1 cellular context compared by ENCODE assay signal in genomic region chr7:99677646-99678045, GRCh38.
TF ChIP-seq lines count a peak whose summit lies in the region.

No MANE protein-coding gene starts in this region.

TF ChIP-seq in HepG2, 621 proteins besides CTCF, POLR2A, EP300 and RAD21 (continued from another document and continues in another):
- TF ChIP-seq, protein P1, sequence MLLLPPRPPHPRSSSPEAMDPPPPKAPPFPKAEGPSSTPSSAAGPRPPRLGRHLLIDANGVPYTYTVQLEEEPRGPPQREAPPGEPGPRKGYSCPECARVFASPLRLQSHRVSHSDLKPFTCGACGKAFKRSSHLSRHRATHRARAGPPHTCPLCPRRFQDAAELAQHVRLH (CRISPR knock-in tag; IDR thresholded peaks at IDR 0.05; ENCODE audit: borderline replicate concordance, low read depth) = 0 out of 2 replicates have a peak, but pooled peaks have one; percentile 25
- TF ChIP-seq HDAC1 (CRISPR knock-in tag; IDR thresholded peaks at IDR 0.05) (peak; percentile 98), ZSCAN12 (CRISPR knock-in tag; IDR thresholded peaks at IDR 0.05) (peak; percentile 58; the same call in 1 of the 2 replicates), SP4 (CRISPR knock-in tag; IDR thresholded peaks at IDR 0.05) (no peak), ZNF292 (CRISPR knock-in tag; IDR thresholded peaks at IDR 0.05; ENCODE audit: borderline replicate concordance, low read depth) (peak; percentile 80; the same call in 1 of the 2 replicates), ZSCAN9 (CRISPR knock-in tag; IDR thresholded peaks at IDR 0.05; ENCODE audit: borderline replicate concordance) (0 out of 2 replicates have a peak, but pooled peaks have one; percentile 43), ZNF552 (CRISPR knock-in tag; IDR thresholded peaks at IDR 0.05; ENCODE audit: borderline replicate concordance) (no peak), KLF15 (CRISPR knock-in tag; IDR thresholded peaks at IDR 0.05; ENCODE audit: borderline replicate concordance) (no peak), CEBPG (CRISPR knock-in tag; IDR thresholded peaks at IDR 0.05) (no peak; the same call in 1 of the 2 replicates), MAFG (CRISPR knock-in tag; IDR thresholded peaks at IDR 0.05) (no peak), CREB1 (IDR thresholded peaks at IDR 0.05) (no peak), CREB1 (CRISPR knock-in tag; IDR thresholded peaks at IDR 0.05) (peak; percentile 69), ZNF501 (CRISPR knock-in tag; IDR thresholded peaks at IDR 0.05) (0 out of 2 replicates have a peak, but pooled peaks have one; percentile 68), GTF3A (CRISPR knock-in tag; conservative IDR thresholded peaks at IDR 0.05) (no peak), ZNF468 (CRISPR knock-in tag; IDR thresholded peaks at IDR 0.05) (no peak), AGO2 (optimal IDR thresholded peaks at IDR 0.05; ENCODE audit: low read depth, low read length) (no peak), MED13 (CRISPR knock-in tag; IDR thresholded peaks at IDR 0.05) (peak; percentile 74; the same call in 1 of the 2 replicates), MEF2D (CRISPR knock-in tag; IDR thresholded peaks at IDR 0.05) (peak; percentile 71; the same call in 1 of the 2 replicates), FOXA3 (CRISPR knock-in tag; IDR thresholded peaks at IDR 0.05) (peak; percentile 91), FOSL1 (CRISPR knock-in tag; IDR thresholded peaks at IDR 0.05; ENCODE audit: borderline replicate concordance) (peak; percentile 35; the same call in 1 of the 2 replicates), HNRNPL (IDR thresholded peaks at IDR 0.05; ENCODE audit: low read depth, low read length) (no peak), ZMAT3 (CRISPR knock-in tag; conservative IDR thresholded peaks at IDR 0.05) (no peak; the same call in 1 of the 2 replicates), ZNF317 (CRISPR knock-in tag; IDR thresholded peaks at IDR 0.05) (peak; percentile 64; the same call in 1 of the 2 replicates), MYNN (CRISPR knock-in tag; IDR thresholded peaks at IDR 0.05; ENCODE audit: low read depth) (no peak), ZSCAN30 (CRISPR knock-in tag; IDR thresholded peaks at IDR 0.05) (no peak), FIP1L1 (IDR thresholded peaks at IDR 0.05; ENCODE audit: borderline replicate concordance, insufficient read depth, low read depth, low read length) (no peak), ZNF207 (IDR thresholded peaks at IDR 0.05; ENCODE audit: borderline replicate concordance) (no peak), ATF4 (CRISPR knock-in tag; IDR thresholded peaks at IDR 0.05) (no peak), CEBPB (IDR thresholded peaks at IDR 0.05; ENCODE audit: borderline replicate concordance, low read depth, low read length) (no peak), SP5 (CRISPR knock-in tag; IDR thresholded peaks at IDR 0.05; ENCODE audit: borderline replicate concordance, low read depth) (peak; percentile 58; the same call in 1 of the 2 replicates), ZNF224 (CRISPR knock-in tag; IDR thresholded peaks at IDR 0.05) (peak; percentile 89), ZMYM2 (CRISPR knock-in tag; IDR thresholded peaks at IDR 0.05) (0 out of 2 replicates have a peak, but pooled peaks have one; percentile 67), AKAP8 (CRISPR knock-in tag; IDR thresholded peaks at IDR 0.05) (no peak), CBX5 (CRISPR knock-in tag; IDR thresholded peaks at IDR 0.05; ENCODE audit: borderline replicate concordance) (0 out of 2 replicates have a peak, but pooled peaks have one; percentile 20), SUZ12 (IDR thresholded peaks at IDR 0.05; ENCODE audit: low read depth, low read length) (no peak), ZNF431 (CRISPR knock-in tag; IDR thresholded peaks at IDR 0.05; ENCODE audit: borderline replicate concordance, low read depth) (no peak; the same call in 1 of the 2 replicates), PHF21A (CRISPR knock-in tag; IDR thresholded peaks at IDR 0.05) (no peak), NKX3-1 (CRISPR knock-in tag; IDR thresholded peaks at IDR 0.05) (0 out of 2 replicates have a peak, but pooled peaks have one; percentile 54), NBN (conservative IDR thresholded peaks at IDR 0.05) (no peak)
- TF ChIP-seq, protein P2, sequence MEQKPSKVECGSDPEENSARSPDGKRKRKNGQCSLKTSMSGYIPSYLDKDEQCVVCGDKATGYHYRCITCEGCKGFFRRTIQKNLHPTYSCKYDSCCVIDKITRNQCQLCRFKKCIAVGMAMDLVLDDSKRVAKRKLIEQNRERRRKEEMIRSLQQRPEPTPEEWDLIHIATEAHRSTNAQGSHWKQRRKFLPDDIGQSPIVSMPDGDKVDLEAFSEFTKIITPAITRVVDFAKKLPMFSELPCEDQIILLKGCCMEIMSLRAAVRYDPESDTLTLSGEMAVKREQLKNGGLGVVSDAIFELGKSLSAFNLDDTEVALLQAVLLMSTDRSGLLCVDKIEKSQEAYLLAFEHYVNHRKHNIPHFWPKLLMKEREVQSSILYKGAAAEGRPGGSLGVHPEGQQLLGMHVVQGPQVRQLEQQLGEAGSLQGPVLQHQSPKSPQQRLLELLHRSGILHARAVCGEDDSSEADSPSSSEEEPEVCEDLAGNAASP (CRISPR knock-in tag; IDR thresholded peaks at IDR 0.05; ENCODE audit: borderline replicate concordance) = peak; percentile 98
- TF ChIP-seq, protein P3, sequence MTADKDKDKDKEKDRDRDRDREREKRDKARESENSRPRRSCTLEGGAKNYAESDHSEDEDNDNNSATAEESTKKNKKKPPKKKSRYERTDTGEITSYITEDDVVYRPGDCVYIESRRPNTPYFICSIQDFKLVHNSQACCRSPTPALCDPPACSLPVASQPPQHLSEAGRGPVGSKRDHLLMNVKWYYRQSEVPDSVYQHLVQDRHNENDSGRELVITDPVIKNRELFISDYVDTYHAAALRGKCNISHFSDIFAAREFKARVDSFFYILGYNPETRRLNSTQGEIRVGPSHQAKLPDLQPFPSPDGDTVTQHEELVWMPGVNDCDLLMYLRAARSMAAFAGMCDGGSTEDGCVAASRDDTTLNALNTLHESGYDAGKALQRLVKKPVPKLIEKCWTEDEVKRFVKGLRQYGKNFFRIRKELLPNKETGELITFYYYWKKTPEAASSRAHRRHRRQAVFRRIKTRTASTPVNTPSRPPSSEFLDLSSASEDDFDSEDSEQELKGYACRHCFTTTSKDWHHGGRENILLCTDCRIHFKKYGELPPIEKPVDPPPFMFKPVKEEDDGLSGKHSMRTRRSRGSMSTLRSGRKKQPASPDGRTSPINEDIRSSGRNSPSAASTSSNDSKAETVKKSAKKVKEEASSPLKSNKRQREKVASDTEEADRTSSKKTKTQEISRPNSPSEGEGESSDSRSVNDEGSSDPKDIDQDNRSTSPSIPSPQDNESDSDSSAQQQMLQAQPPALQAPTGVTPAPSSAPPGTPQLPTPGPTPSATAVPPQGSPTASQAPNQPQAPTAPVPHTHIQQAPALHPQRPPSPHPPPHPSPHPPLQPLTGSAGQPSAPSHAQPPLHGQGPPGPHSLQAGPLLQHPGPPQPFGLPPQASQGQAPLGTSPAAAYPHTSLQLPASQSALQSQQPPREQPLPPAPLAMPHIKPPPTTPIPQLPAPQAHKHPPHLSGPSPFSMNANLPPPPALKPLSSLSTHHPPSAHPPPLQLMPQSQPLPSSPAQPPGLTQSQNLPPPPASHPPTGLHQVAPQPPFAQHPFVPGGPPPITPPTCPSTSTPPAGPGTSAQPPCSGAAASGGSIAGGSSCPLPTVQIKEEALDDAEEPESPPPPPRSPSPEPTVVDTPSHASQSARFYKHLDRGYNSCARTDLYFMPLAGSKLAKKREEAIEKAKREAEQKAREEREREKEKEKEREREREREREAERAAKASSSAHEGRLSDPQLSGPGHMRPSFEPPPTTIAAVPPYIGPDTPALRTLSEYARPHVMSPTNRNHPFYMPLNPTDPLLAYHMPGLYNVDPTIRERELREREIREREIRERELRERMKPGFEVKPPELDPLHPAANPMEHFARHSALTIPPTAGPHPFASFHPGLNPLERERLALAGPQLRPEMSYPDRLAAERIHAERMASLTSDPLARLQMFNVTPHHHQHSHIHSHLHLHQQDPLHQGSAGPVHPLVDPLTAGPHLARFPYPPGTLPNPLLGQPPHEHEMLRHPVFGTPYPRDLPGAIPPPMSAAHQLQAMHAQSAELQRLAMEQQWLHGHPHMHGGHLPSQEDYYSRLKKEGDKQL (CRISPR knock-in tag; IDR thresholded peaks at IDR 0.05; ENCODE audit: low read depth) = peak; percentile 90
- TF ChIP-seq, protein P4, sequence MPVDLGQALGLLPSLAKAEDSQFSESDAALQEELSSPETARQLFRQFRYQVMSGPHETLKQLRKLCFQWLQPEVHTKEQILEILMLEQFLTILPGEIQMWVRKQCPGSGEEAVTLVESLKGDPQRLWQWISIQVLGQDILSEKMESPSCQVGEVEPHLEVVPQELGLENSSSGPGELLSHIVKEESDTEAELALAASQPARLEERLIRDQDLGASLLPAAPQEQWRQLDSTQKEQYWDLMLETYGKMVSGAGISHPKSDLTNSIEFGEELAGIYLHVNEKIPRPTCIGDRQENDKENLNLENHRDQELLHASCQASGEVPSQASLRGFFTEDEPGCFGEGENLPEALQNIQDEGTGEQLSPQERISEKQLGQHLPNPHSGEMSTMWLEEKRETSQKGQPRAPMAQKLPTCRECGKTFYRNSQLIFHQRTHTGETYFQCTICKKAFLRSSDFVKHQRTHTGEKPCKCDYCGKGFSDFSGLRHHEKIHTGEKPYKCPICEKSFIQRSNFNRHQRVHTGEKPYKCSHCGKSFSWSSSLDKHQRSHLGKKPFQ (CRISPR knock-in tag; IDR thresholded peaks at IDR 0.05; ENCODE audit: insufficient replicate concordance) = peak; percentile 97
- TF ChIP-seq, protein P5, sequence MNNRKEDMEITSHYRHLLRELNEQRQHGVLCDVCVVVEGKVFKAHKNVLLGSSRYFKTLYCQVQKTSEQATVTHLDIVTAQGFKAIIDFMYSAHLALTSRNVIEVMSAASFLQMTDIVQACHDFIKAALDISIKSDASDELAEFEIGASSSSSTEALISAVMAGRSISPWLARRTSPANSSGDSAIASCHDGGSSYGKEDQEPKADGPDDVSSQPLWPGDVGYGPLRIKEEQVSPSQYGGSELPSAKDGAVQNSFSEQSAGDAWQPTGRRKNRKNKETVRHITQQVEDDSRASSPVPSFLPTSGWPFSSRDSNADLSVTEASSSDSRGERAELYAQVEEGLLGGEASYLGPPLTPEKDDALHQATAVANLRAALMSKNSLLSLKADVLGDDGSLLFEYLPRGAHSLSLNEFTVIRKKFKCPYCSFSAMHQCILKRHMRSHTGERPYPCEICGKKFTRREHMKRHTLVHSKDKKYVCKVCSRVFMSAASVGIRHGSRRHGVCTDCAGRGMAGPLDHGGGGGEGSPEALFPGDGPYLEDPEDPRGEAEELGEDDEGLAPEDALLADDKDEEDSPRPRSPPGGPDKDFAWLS (CRISPR knock-in tag; IDR thresholded peaks at IDR 0.05; ENCODE audit: borderline replicate concordance) = no peak
- TF ChIP-seq, protein P6, sequence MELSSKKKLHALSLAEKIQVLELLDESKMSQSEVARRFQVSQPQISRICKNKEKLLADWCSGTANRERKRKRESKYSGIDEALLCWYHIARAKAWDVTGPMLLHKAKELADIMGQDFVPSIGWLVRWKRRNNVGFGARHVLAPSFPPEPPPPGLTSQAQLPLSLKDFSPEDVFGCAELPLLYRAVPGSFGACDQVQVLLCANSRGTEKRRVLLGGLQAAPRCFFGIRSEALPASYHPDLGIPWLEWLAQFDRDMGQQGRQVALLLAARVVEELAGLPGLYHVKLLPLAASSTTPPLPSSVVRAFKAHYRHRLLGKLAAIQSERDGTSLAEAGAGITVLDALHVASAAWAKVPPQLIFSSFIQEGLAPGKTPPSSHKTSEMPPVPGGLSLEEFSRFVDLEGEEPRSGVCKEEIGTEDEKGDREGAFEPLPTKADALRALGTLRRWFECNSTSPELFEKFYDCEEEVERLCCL (CRISPR knock-in tag; IDR thresholded peaks at IDR 0.05; ENCODE audit: borderline replicate concordance) = no peak
- TF ChIP-seq, protein P7, sequence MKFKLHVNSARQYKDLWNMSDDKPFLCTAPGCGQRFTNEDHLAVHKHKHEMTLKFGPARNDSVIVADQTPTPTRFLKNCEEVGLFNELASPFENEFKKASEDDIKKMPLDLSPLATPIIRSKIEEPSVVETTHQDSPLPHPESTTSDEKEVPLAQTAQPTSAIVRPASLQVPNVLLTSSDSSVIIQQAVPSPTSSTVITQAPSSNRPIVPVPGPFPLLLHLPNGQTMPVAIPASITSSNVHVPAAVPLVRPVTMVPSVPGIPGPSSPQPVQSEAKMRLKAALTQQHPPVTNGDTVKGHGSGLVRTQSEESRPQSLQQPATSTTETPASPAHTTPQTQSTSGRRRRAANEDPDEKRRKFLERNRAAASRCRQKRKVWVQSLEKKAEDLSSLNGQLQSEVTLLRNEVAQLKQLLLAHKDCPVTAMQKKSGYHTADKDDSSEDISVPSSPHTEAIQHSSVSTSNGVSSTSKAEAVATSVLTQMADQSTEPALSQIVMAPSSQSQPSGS (CRISPR knock-in tag; IDR thresholded peaks at IDR 0.05) = peak; percentile 72
- TF ChIP-seq, protein P8, sequence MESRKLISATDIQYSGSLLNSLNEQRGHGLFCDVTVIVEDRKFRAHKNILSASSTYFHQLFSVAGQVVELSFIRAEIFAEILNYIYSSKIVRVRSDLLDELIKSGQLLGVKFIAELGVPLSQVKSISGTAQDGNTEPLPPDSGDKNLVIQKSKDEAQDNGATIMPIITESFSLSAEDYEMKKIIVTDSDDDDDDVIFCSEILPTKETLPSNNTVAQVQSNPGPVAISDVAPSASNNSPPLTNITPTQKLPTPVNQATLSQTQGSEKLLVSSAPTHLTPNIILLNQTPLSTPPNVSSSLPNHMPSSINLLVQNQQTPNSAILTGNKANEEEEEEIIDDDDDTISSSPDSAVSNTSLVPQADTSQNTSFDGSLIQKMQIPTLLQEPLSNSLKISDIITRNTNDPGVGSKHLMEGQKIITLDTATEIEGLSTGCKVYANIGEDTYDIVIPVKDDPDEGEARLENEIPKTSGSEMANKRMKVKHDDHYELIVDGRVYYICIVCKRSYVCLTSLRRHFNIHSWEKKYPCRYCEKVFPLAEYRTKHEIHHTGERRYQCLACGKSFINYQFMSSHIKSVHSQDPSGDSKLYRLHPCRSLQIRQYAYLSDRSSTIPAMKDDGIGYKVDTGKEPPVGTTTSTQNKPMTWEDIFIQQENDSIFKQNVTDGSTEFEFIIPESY (CRISPR knock-in tag; IDR thresholded peaks at IDR 0.05) = no peak
- TF ChIP-seq, protein P9, sequence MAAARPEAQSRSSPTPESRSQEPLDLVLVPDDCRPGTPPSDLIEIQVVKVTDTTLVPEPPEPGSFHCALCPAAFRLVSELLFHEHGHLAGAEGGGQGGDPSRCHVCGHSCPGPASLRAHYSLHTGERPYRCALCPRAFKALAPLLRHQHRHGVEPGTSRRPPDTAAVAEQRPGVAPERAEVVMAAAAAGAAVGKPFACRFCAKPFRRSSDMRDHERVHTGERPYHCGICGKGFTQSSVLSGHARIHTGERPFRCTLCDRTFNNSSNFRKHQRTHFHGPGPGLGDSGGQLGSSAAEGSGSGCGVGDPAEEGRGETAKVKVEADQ (CRISPR knock-in tag; IDR thresholded peaks at IDR 0.05; ENCODE audit: borderline replicate concordance) = peak; percentile 76; the same call in 1 of the 2 replicates
- TF ChIP-seq, protein P10, sequence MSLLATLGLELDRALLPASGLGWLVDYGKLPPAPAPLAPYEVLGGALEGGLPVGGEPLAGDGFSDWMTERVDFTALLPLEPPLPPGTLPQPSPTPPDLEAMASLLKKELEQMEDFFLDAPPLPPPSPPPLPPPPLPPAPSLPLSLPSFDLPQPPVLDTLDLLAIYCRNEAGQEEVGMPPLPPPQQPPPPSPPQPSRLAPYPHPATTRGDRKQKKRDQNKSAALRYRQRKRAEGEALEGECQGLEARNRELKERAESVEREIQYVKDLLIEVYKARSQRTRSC (CRISPR knock-in tag; IDR thresholded peaks at IDR 0.05; ENCODE audit: low read depth) = 0 out of 2 replicates have a peak, but pooled peaks have one; percentile 29
